20 cellular contexts compared by ENCODE assay signal in genomic region chr7:71871446-71871845, GRCh38.
DNase-seq lines count a peak whose midpoint lies in the region; ATAC-seq and TF ChIP-seq lines count a peak whose summit lies in the region.
"Had no signal": no experiment of that assay in that cellular context is flagged by ENCODE, and none has a peak within 500 bp of the region (broad histone marks: within the 10 kb centered on the region; RNA-seq: fewer than 3 reads in every experiment).

No MANE protein-coding gene starts in this region.

- no peak overlapping the region for H3K27ac ChIP-seq in mesendoderm (ENCODE audit: low read depth, low read length)
- H3K27ac ChIP-seq: BLaER1 treated with 17β-estradiol and CSF1 and Interleukin-3, amounts not matched to agents 10 nM and 100 nM; transverse colon had no signal

- H3K4me1 ChIP-seq in mesendoderm (ENCODE audit: control insufficient read depth, low read depth, low read length), result no peaks in the 10 kb centered on the region
- H3K4me1 ChIP-seq: transverse colon had no signal

- H3K56ac ChIP-seq in mesendoderm (ENCODE audit: low read length), result no peak overlapping the region

- no CpG with 5 or more reads among the region's 4 CpGs for WGBS in mesendoderm (ENCODE audit: extremely low coverage, insufficient coverage, low lambda C conversion rate)

- no peak overlapping the region for H3K4me3 Mint-ChIP-seq in WTC11
- H3K4me3 Mint-ChIP-seq: activated CD8-positive, alpha-beta memory T cell treated with anti-CD3 and anti-CD28 coated beads, Interleukin-2, amount 10 ng/mL, durations not matched to agents 7 days and 5 days; central memory CD8-positive, alpha-beta T cell; nephron progenitor cell had no signal

- no peak overlapping the region for H3K4me3 ChIP-seq in mesendoderm (ENCODE audit: low read length)
- H3K4me3 ChIP-seq: BLaER1 treated with 17β-estradiol and CSF1 and Interleukin-3, amounts not matched to agents 10 nM and 100 nM; transverse colon had no signal

- no peak overlapping the region for H3K9ac ChIP-seq in mesendoderm (ENCODE audit: low read length)
- H3K9ac ChIP-seq: BLaER1 treated with 17β-estradiol and CSF1 and Interleukin-3, amounts not matched to agents 10 nM and 100 nM had no signal

- no peak overlapping the region for H2BK15ac ChIP-seq in mesendoderm (replicated peaks; ENCODE audit: low read depth)

- no peaks in the 10 kb centered on the region for H3K79me1 ChIP-seq in mesendoderm (ENCODE audit: low read length)

- no peak overlapping the region for H2AK5ac ChIP-seq in mesendoderm (ENCODE audit: low read length)

- H3K23ac ChIP-seq in mesendoderm (ENCODE audit: low read length), result no peak overlapping the region

- no peak overlapping the region for H4K8ac ChIP-seq in mesendoderm (ENCODE audit: low read depth, low read length)

- H3K27me3 ChIP-seq in mesendoderm (ENCODE audit: insufficient read depth, low read length, poor library complexity), result no peaks in the 10 kb centered on the region
- H3K27me3 ChIP-seq: BLaER1 treated with 17β-estradiol and CSF1 and Interleukin-3, amounts not matched to agents 10 nM and 100 nM; transverse colon had no signal

- peak; percentile 29; the same call in 1 of the 2 replicates for TF ChIP-seq CTCF in WTC11 (IDR thresholded peaks at IDR 0.05)

- no peak overlapping the region for H3K4me2 ChIP-seq in mesendoderm (ENCODE audit: low read length)

- ATAC-seq in WTC11 (peak; percentile 58; the same call in 1 of the 2 replicates), GM18519 (IDR thresholded peaks at IDR 0.05; ENCODE audit: low FRiP score, unreplicated experiment) (no peak)
- ATAC-seq: activated CD8-positive, alpha-beta memory T cell treated with anti-CD3 and anti-CD28 coated beads, Interleukin-2, amount 10 ng/mL, durations not matched to agents 7 days and 5 days had no signal

- no peaks in the 10 kb centered on the region for H3K4me1 Mint-ChIP-seq in WTC11
- H3K4me1 Mint-ChIP-seq: activated CD8-positive, alpha-beta memory T cell treated with anti-CD3 and anti-CD28 coated beads, Interleukin-2, amount 10 ng/mL, durations not matched to agents 7 days and 5 days; central memory CD8-positive, alpha-beta T cell had no signal

- no peak overlapping the region for H3K4ac ChIP-seq in mesendoderm (ENCODE audit: low read depth, low read length)

- DNase-seq in DMS 273 (lab: John Stamatoyannopoulos, UW; ENCODE audit: unreplicated experiment), result peak; percentile 56
- no peak for DNase-seq in DMS 273 treated with DMSO at 0.1 percent for 48 hours (lab: John Stamatoyannopoulos, UW)
- DNase-seq in HuH-7 (ENCODE audit: low spot score), result peak; percentile 20
- DNase-seq in WTC11 (ENCODE audit: low spot score), result no peak
- DNase-seq in mesendoderm, result peak; percentile 36
- DNase-seq in foreskin melanocyte, result no peak
- DNase-seq in NCI-H524 (lab: John Stamatoyannopoulos, UW), result no peak
- DNase-seq: activated CD4-positive, alpha-beta T cell treated with anti-CD3 and anti-CD28 coated beads for 1 hour; activated CD8-positive, alpha-beta memory T cell treated with anti-CD3 and anti-CD28 coated beads, Interleukin-2, amount 10 ng/mL, durations not matched to agents 7 days and 5 days; effector CD8-positive, alpha-beta T cell; kidney glomerular epithelial cell; NCI-H226; nephron progenitor cell; SHP77 treated with DMSO at 0.1 percent for 48 hours; stimulated activated naive CD4-positive, alpha-beta T cell treated with Interleukin-2 at 50 U/mL for 16 hours; transverse colon had no signal

- no peak overlapping the region for H3K18ac ChIP-seq in mesendoderm (ENCODE audit: low read length)

- H2BK120ac ChIP-seq in mesendoderm (ENCODE audit: low read depth, low read length), result no peak overlapping the region

- H2BK5ac ChIP-seq in mesendoderm (ENCODE audit: low read length), result no peak overlapping the region

- H3K9me3 Mint-ChIP-seq in WTC11, result peaks cover 9% of the 10 kb centered on the region

- peaks cover 9% of the 10 kb centered on the region for H3K36me3 Mint-ChIP-seq in WTC11

- CTCF ChIA-PET in WTC11 (lab: Charles Lee), result interaction anchor here (0.6 to 2.6 kb wide), 6 partner anchors 8 to 729 kb away, joined by 3 to 8 read pairs (median 3); no protein-coding TSS in a partner anchor

- POLR2A ChIA-PET in WTC11 (lab: Charles Lee), result no interaction called here

- no peaks in the 10 kb centered on the region for H3K27me3 Mint-ChIP-seq in WTC11 (ENCODE audit: low read depth)
- H3K27me3 Mint-ChIP-seq: activated CD8-positive, alpha-beta memory T cell treated with anti-CD3 and anti-CD28 coated beads, Interleukin-2, amount 10 ng/mL, durations not matched to agents 7 days and 5 days; central memory CD8-positive, alpha-beta T cell had no signal

- H3K36me3 ChIP-seq in mesendoderm (ENCODE audit: control insufficient read depth, insufficient read depth, low read length), result no peaks in the 10 kb centered on the region
- H3K36me3 ChIP-seq: BLaER1 treated with 17β-estradiol and CSF1 and Interleukin-3, amounts not matched to agents 10 nM and 100 nM; transverse colon had no signal

- no peak overlapping the region for H3K27ac Mint-ChIP-seq in WTC11
- H3K27ac Mint-ChIP-seq: activated CD8-positive, alpha-beta memory T cell treated with anti-CD3 and anti-CD28 coated beads, Interleukin-2, amount 10 ng/mL, durations not matched to agents 7 days and 5 days; activated T-helper 2 cell treated with anti-CD3 and anti-CD28 coated beads, Interferon-gamma antibody, Interleukin-2, Interleukin-4, amounts not matched to agents 10 μg/mL and 5 μg/mL and 100 μg/mL, durations not matched to agents 14 hours and 24 hours and 36 hours; nephron progenitor cell had no signal

- H3K79me2 ChIP-seq in mesendoderm (ENCODE audit: control insufficient read depth, insufficient read depth, low read length), result no peaks in the 10 kb centered on the region

- H4K5ac ChIP-seq in mesendoderm (ENCODE audit: low read length), result no peak overlapping the region

TF ChIP-seq in WTC11, 78 proteins besides CTCF, POLR2A, EP300 and RAD21:
- TF ChIP-seq PRDM15 (CRISPR knock-in tag; IDR thresholded peaks at IDR 0.05), result no peak

Comparison
In these comparisons a context has a peak if more than half of its experiments do, and no peak if none do; other contexts are left out.
1. DNase-seq: peak in DMS 273 (single experiment), HuH-7 (single experiment) and mesendoderm (single experiment); none in DMS 273 treated with DMSO at 0.1 percent for 48 hours (single experiment), WTC11 (single experiment), foreskin melanocyte (single experiment) and NCI-H524 (0 of 2).